ENCODE assay signal across 9 cellular contexts in genomic region chr6:118968416-118968815, GRCh38. TPM values are rescaled to one million over a fixed set of nuclear protein-coding genes. Genes with fewer than 3 reads are reported as not detected.
DNase-seq lines count a peak whose midpoint lies in the region; TF ChIP-seq lines count a peak whose summit lies in the region.
"Had no signal": no experiment of that assay in that cellular context is flagged by ENCODE, and none has a peak within 500 bp of the region (broad histone marks: within the 10 kb centered on the region; RNA-seq: fewer than 3 reads in every experiment).

No MANE protein-coding gene starts in this region.

- no peaks in the 10 kb centered on the region for H3K4me1 ChIP-seq in parathyroid adenoma

- no peaks in the 10 kb centered on the region for H3K27me3 ChIP-seq in parathyroid adenoma (ENCODE audit: control insufficient read depth, insufficient read depth, low read length)

- H3K36me3 ChIP-seq in parathyroid adenoma (ENCODE audit: control insufficient read depth, insufficient read depth, low read length) = no peaks in the 10 kb centered on the region

- H3K27ac Mint-ChIP-seq in endothelial cell (ENCODE audit: unreplicated experiment) = peak overlapping the region; percentile 48

- H3K36me3 Mint-ChIP-seq in endothelial cell (ENCODE audit: low read depth, unreplicated experiment) = peaks cover 13% of the 10 kb centered on the region

- no peak overlapping the region for H3K9ac ChIP-seq in parathyroid adenoma

- DNase-seq in GF-D8 (lab: John Stamatoyannopoulos, UW) (peak; percentile 7), NCI-H1105 treated with DMSO at 0.1 percent for 48 hours (lab: John Stamatoyannopoulos, UW) (peak; percentile 8), endothelial cell (ENCODE audit: low spot score) (no peak), cerebellum (ENCODE audit: low spot score) (no peak), NCI-H524 treated with DMSO at 0.1 percent for 48 hours (lab: John Stamatoyannopoulos, UW) (no peak)
- DNase-seq in stimulated activated CD4-positive, alpha-beta T cell treated with anti-CD3 and anti-CD28 coated beads, Interleukin-4, amount 100 ng/mL, for 4 hours = no peak
- DNase-seq in stimulated activated CD4-positive, alpha-beta T cell treated with anti-CD3 and anti-CD28 coated beads, Interleukin-1b, Interleukin-23, amount 100 ng/mL, for 48 hours = no peak

- no peaks in the 10 kb centered on the region for H3K79me2 ChIP-seq in parathyroid adenoma

- TF ChIP-seq CTCF in endothelial cell (IDR thresholded peaks at IDR 0.05; ENCODE audit: unreplicated experiment) (no peak), parathyroid adenoma (IDR thresholded peaks at IDR 0.05) (peak; percentile 37)

- H3K27ac ChIP-seq in parathyroid adenoma = no peak overlapping the region

- H3K4me2 ChIP-seq in parathyroid adenoma (ENCODE audit: low read length) = no peak overlapping the region

- no peak overlapping the region for H3K4me3 Mint-ChIP-seq in endothelial cell (ENCODE audit: unreplicated experiment)

- no peaks in the 10 kb centered on the region for H3K27me3 Mint-ChIP-seq in endothelial cell (ENCODE audit: unreplicated experiment)

- H2AFZ ChIP-seq in parathyroid adenoma = no peak overlapping the region

- H3K4me1 Mint-ChIP-seq in endothelial cell (ENCODE audit: unreplicated experiment) = peaks cover 17% of the 10 kb centered on the region

- no peaks in the 10 kb centered on the region for H3K9me3 Mint-ChIP-seq in endothelial cell (ENCODE audit: unreplicated experiment)

- no peaks in the 10 kb centered on the region for H3K9me3 ChIP-seq in parathyroid adenoma (ENCODE audit: control insufficient read depth, low read length)

- H3K4me3 ChIP-seq in parathyroid adenoma (ENCODE audit: low read depth, low read length) = no peak overlapping the region
- H3K4me3 ChIP-seq: lung had no signal

RNA-seq across cellular contexts. Expression of gene MCM9, which starts 33.5 kb away (rescaled TPM):
- total RNA-seq in endothelial cell (ENCODE audit: unreplicated experiment) = 12.8 TPM
- total RNA-seq in cerebellum = 14.2 TPM

Comparison
In these comparisons a context has a peak if more than half of its experiments do, and no peak if none do; other contexts are left out.
1. DNase-seq: peak in GF-D8 (single experiment) and NCI-H1105 treated with DMSO at 0.1 percent for 48 hours (single experiment); none in endothelial cell (single experiment), cerebellum (single experiment), stimulated activated CD4-positive, alpha-beta T cell treated with anti-CD3 and anti-CD28 coated beads, Interleukin-4, amount 100 ng/mL, for 4 hours (0 of 2), NCI-H524 treated with DMSO at 0.1 percent for 48 hours (single experiment) and stimulated activated CD4-positive, alpha-beta T cell treated with anti-CD3 and anti-CD28 coated beads, Interleukin-1b, Interleukin-23, amount 100 ng/mL, for 48 hours (single experiment).